ENCODE assay signal across 20 cellular contexts in the genomic region with DNA sequence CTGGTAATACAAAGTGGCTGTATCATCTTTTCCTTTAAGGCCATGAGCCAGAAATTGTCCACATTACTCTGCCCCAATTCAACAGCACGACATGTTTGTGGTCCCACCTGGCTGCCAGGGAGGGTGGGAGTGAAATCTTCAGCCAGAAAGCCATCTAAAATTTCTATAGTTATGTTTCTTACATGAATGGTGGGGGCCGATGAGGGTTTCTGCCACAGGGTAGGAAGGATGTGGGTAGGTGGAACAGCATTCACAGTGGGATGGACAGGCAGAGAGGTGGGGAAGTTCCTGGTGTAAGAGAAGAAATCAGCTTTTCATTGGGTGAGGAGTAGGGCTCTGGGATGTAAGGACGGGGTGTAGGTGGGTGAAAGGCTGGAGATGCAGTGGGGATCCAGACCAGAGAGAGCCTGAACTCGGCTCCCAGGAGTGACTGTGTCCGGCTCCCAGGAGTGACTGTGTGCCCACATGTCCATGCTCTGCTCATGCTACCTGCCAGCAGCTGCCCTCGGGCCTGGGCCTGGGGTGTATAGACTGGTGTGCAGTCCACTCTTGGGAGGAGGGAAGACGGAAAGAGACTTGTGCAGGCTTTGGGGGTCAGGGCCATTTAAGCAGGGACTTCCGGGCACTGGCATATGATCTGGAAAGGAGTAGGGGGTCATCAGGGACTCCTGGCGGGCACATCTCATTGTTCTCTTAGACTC. TPM values are rescaled to one million over a fixed set of nuclear protein-coding genes. Genes with fewer than 3 reads are reported as not detected.
DNase-seq lines count a peak whose midpoint lies in the region; ATAC-seq and TF ChIP-seq lines count a peak whose summit lies in the region.
"Had no signal": no experiment of that assay in that cellular context is flagged by ENCODE, and none has a peak within 500 bp of the region (broad histone marks: within the 10 kb centered on the region; RNA-seq: fewer than 3 reads in every experiment).

No MANE protein-coding gene starts in this region.

- H3K36me3 Mint-ChIP-seq in activated CD8-positive, alpha-beta T cell treated with anti-CD3 and anti-CD28 coated beads for 36 hours (ENCODE audit: low read depth), result peaks cover 6% of the 10 kb centered on the region
- H3K36me3 Mint-ChIP-seq in glutamatergic neuron (ENCODE audit: unreplicated experiment) (peaks cover 12% of the 10 kb centered on the region), nephron progenitor cell (ENCODE audit: low read depth) (no peaks in the 10 kb centered on the region)

- H3K9me3 ChIP-seq in left ventricle myocardium inferior (replicated peaks) (peaks cover 12% of the 10 kb centered on the region), subcutaneous abdominal adipose tissue (ENCODE audit: control insufficient read depth in 5 of 5, low read length in 5 of 5) (peaks cover 0 to 9% (median 4%) of the 10 kb centered on the region in 5 donors)
- H3K9me3 ChIP-seq: mucosa of descending colon had no signal

- ATAC-seq in left cardiac atrium, result no peak
- no peak for ATAC-seq in activated CD8-positive, alpha-beta T cell treated with anti-CD3 and anti-CD28 coated beads for 36 hours

- DNase-seq in left cardiac atrium (peak; percentile 18), left ventricle myocardium inferior (no peak), glutamatergic neuron (no peak), superior temporal gyrus (ENCODE audit: extremely low spot score) (no peak), Kasumi-1 (lab: John Stamatoyannopoulos, UW) (no peak), nephron progenitor cell (no peak)
- DNase-seq in activated CD8-positive, alpha-beta T cell treated with anti-CD3 and anti-CD28 coated beads for 36 hours, result no peak
- DNase-seq: ACHN; effector memory CD8-positive, alpha-beta T cell; hypothalamus; KG1; mucosa of descending colon; NCI-H1417; SIG-M5; spleen had no signal

- peak overlapping the region; percentile 28 for H3K4me3 Mint-ChIP-seq in activated CD8-positive, alpha-beta T cell treated with anti-CD3 and anti-CD28 coated beads for 36 hours
- H3K4me3 Mint-ChIP-seq in glutamatergic neuron (ENCODE audit: unreplicated experiment) (peak overlapping the region; percentile 13), nephron progenitor cell (no peak overlapping the region)
- H3K4me3 Mint-ChIP-seq: activated naive CD4-positive, alpha-beta T cell treated with anti-CD3 and anti-CD28 coated beads, Interleukin-2, amount 50 U/mL, for 24 hours; effector memory CD8-positive, alpha-beta T cell had no signal

- CTCF ChIA-PET in activated CD8-positive, alpha-beta T cell treated with anti-CD3 and anti-CD28 coated beads for 36 hours (lab: Charles Lee), result interaction anchor here (0.9 to 2.0 kb wide), 6 partner anchors 12 to 112 kb away, joined by 3 to 8 read pairs (median 4); no protein-coding TSS in a partner anchor

- H3K4me1 ChIP-seq in left ventricle myocardium inferior (peaks cover 30% of the 10 kb centered on the region), subcutaneous abdominal adipose tissue (ENCODE audit: control insufficient read depth in 5 of 5, insufficient read depth in 5 of 5, low read length in 5 of 5) (peaks cover 10 to 69% (median 62%) of the 10 kb centered on the region in 5 donors)
- H3K4me1 ChIP-seq: parathyroid adenoma had no signal

- POLR2A ChIA-PET in activated CD8-positive, alpha-beta T cell treated with anti-CD3 and anti-CD28 coated beads for 36 hours (lab: Charles Lee), result interaction anchor here (0.7 to 2.0 kb wide), 5 partner anchors 15 to 219 kb away, joined by 3 to 7 read pairs (median 3); no protein-coding TSS in a partner anchor

- peak overlapping the region; percentile 60 for H3K27ac Mint-ChIP-seq in activated CD8-positive, alpha-beta T cell treated with anti-CD3 and anti-CD28 coated beads for 36 hours
- no peak overlapping the region for H3K27ac Mint-ChIP-seq in glutamatergic neuron (ENCODE audit: unreplicated experiment)
- H3K27ac Mint-ChIP-seq in nephron progenitor cell, result no peak overlapping the region
- H3K27ac Mint-ChIP-seq: activated naive CD4-positive, alpha-beta T cell treated with anti-CD3 and anti-CD28 coated beads, Interleukin-2, amount 50 U/mL, for 24 hours had no signal

- peaks cover 10% of the 10 kb centered on the region for H3K9me3 Mint-ChIP-seq in activated CD8-positive, alpha-beta T cell treated with anti-CD3 and anti-CD28 coated beads for 36 hours
- peaks cover 9% of the 10 kb centered on the region for H3K9me3 Mint-ChIP-seq in glutamatergic neuron (ENCODE audit: unreplicated experiment)
- H3K9me3 Mint-ChIP-seq in nephron progenitor cell, result no peaks in the 10 kb centered on the region
- H3K9me3 Mint-ChIP-seq: activated naive CD4-positive, alpha-beta T cell treated with anti-CD3 and anti-CD28 coated beads, Interleukin-2, amount 50 U/mL, for 24 hours; effector memory CD8-positive, alpha-beta T cell had no signal

- H3K4me3 ChIP-seq in left ventricle myocardium inferior (no peak overlapping the region), subcutaneous abdominal adipose tissue (ENCODE audit: low read depth in 1 of 5, low read length in 5 of 5) (no peak overlapping the region)
- H3K4me3 ChIP-seq: GM12878, mucosa of descending colon, spleen had no signal

- H3K9ac ChIP-seq in subcutaneous abdominal adipose tissue (ENCODE audit: low read length in 5 of 5), result peak overlapping the region in 1 of 5 donors; percentile 26
- H3K9ac ChIP-seq: parathyroid adenoma had no signal

- H3K27me3 Mint-ChIP-seq in activated CD8-positive, alpha-beta T cell treated with anti-CD3 and anti-CD28 coated beads for 36 hours, result peaks cover 23% of the 10 kb centered on the region
- H3K27me3 Mint-ChIP-seq in glutamatergic neuron (ENCODE audit: unreplicated experiment) (peaks cover 7% of the 10 kb centered on the region), nephron progenitor cell (ENCODE audit: low read depth, poor library complexity) (peaks cover 24% of the 10 kb centered on the region)

- TF ChIP-seq CTCF in left ventricle myocardium inferior (IDR thresholded peaks at IDR 0.05; ENCODE audit: borderline replicate concordance) (no peak), glutamatergic neuron (IDR thresholded peaks at IDR 0.05; ENCODE audit: partially characterized antibody, unreplicated experiment) (no peak), nephron progenitor cell (IDR thresholded peaks at IDR 0.05) (no peak)
- TF ChIP-seq CTCF in activated CD8-positive, alpha-beta T cell treated with anti-CD3 and anti-CD28 coated beads for 36 hours (IDR thresholded peaks at IDR 0.05), result no peak

- peaks cover 31% of the 10 kb centered on the region for H3K4me1 Mint-ChIP-seq in activated CD8-positive, alpha-beta T cell treated with anti-CD3 and anti-CD28 coated beads for 36 hours (ENCODE audit: low read depth)
- H3K4me1 Mint-ChIP-seq in glutamatergic neuron (ENCODE audit: low read depth, unreplicated experiment) (peaks cover 18% of the 10 kb centered on the region), nephron progenitor cell (peaks cover 39% of the 10 kb centered on the region)

- H3K27me3 ChIP-seq in left ventricle myocardium inferior (ENCODE audit: low read depth) (peaks cover 54% of the 10 kb centered on the region), subcutaneous abdominal adipose tissue (ENCODE audit: control insufficient read depth in 5 of 5, insufficient read depth in 4 of 5, low read length in 5 of 5) (peaks cover 0 to 11% (median 5%) of the 10 kb centered on the region in 5 donors)

- H3K36me3 ChIP-seq in left ventricle myocardium inferior (no peaks in the 10 kb centered on the region), subcutaneous abdominal adipose tissue (ENCODE audit: control insufficient read depth in 5 of 5, insufficient read depth in 5 of 5, low read length in 5 of 5) (no peaks in the 10 kb centered on the region)
- H3K36me3 ChIP-seq: spleen had no signal

- no peak overlapping the region for H3K27ac ChIP-seq in left ventricle myocardium inferior (replicated peaks)
- H3K27ac ChIP-seq in subcutaneous abdominal adipose tissue (ENCODE audit: low read depth, low read length), result peak overlapping the region; percentile 82
- H3K27ac ChIP-seq: HL-60, parathyroid adenoma, spleen had no signal

- intact Hi-C loops in left cardiac atrium (cut with DNase I), result no loop called here
- intact Hi-C loops in left ventricle myocardium inferior (cut with micrococcal nuclease), result no loop called here
- intact Hi-C loops in activated CD8-positive, alpha-beta T cell treated with anti-CD3 and anti-CD28 coated beads for 36 hours (cut with micrococcal nuclease), result no loop called here

RNA-seq across cellular contexts. Expression of gene FBLN2, which starts 3.8 kb away (rescaled TPM):
- total RNA-seq in left cardiac atrium, result 100 to 1,000 TPM; 178 to 256 TPM
- total RNA-seq in left ventricle myocardium inferior, result 56.7 TPM
- total RNA-seq in activated CD8-positive, alpha-beta T cell treated with anti-CD3 and anti-CD28 coated beads for 36 hours, result 10 to 100 TPM in 1 of 2 experiments, 1 to 10 TPM in 1; 8.4 to 13.7 TPM
- total RNA-seq in glutamatergic neuron (ENCODE audit: unreplicated experiment), result 2.1 TPM
